ENCODE assay signal across 14 cellular contexts in genomic region chr3:21013566-21013965, GRCh38.
DNase-seq lines count a peak whose midpoint lies in the region; ATAC-seq and TF ChIP-seq lines count a peak whose summit lies in the region.
"Had no signal": no experiment of that assay in that cellular context is flagged by ENCODE, and none has a peak within 500 bp of the region (broad histone marks: within the 10 kb centered on the region; RNA-seq: fewer than 3 reads in every experiment).

No MANE protein-coding gene starts in this region.

- ATAC-seq in GM18907 (IDR thresholded peaks at IDR 0.05; ENCODE audit: unreplicated experiment) (no peak), aorta (ENCODE audit: low FRiP score) (no peak)
- ATAC-seq: GM23338 had no signal

- H3K27me3 ChIP-seq in aorta (ENCODE audit: control insufficient read depth in 1 of 2, insufficient read depth in 2 of 2, low read length in 1 of 2): no peaks in the 10 kb centered on the region
- H3K27me3 ChIP-seq: BE2C had no signal

- no peak overlapping the region for H3K27ac Mint-ChIP-seq in activated naive CD4-positive, alpha-beta T cell treated with anti-CD3 and anti-CD28 coated beads for 36 hours
- H3K27ac Mint-ChIP-seq: GM23338 had no signal

- no peaks in the 10 kb centered on the region for H3K27me3 Mint-ChIP-seq in activated naive CD4-positive, alpha-beta T cell treated with anti-CD3 and anti-CD28 coated beads for 36 hours (ENCODE audit: low read depth)
- H3K27me3 Mint-ChIP-seq: CD4-positive, alpha-beta memory T cell had no signal

- H3K4me3 ChIP-seq in AG10803 (ENCODE audit: low read length) (no peak overlapping the region), astrocyte of the spinal cord (ENCODE audit: low read depth, low read length) (no peak overlapping the region), aorta (ENCODE audit: low read length in 2 of 2) (no peak overlapping the region)
- H3K4me3 ChIP-seq: GM23338 had no signal

- no peaks in the 10 kb centered on the region for H3K4me1 Mint-ChIP-seq in activated naive CD4-positive, alpha-beta T cell treated with anti-CD3 and anti-CD28 coated beads for 36 hours (ENCODE audit: low read depth)
- H3K4me1 Mint-ChIP-seq: CD4-positive, alpha-beta memory T cell had no signal

- peaks cover 2% of the 10 kb centered on the region for H3K36me3 Mint-ChIP-seq in activated naive CD4-positive, alpha-beta T cell treated with anti-CD3 and anti-CD28 coated beads for 36 hours (ENCODE audit: low read depth)
- H3K36me3 Mint-ChIP-seq: CD4-positive, alpha-beta memory T cell had no signal

- H3K36me3 ChIP-seq in aorta (ENCODE audit: control insufficient read depth in 1 of 2, insufficient read depth in 2 of 2, low read length in 1 of 2): no peaks in the 10 kb centered on the region
- H3K36me3 ChIP-seq: BE2C had no signal

- TF ChIP-seq CTCF in AG10803 (conservative IDR thresholded peaks at IDR 0.05; ENCODE audit: low read length) (no peak), astrocyte of the spinal cord (IDR thresholded peaks at IDR 0.05; ENCODE audit: low read depth, low read length) (no peak)

- intact Hi-C loops in activated naive CD4-positive, alpha-beta T cell treated with anti-CD3 and anti-CD28 coated beads for 36 hours (cut with micrococcal nuclease): no loop called here
- intact Hi-C loops in aorta (cut with DNase I): no loop called here

- peaks cover 41% of the 10 kb centered on the region for H3K9me3 Mint-ChIP-seq in activated naive CD4-positive, alpha-beta T cell treated with anti-CD3 and anti-CD28 coated beads for 36 hours

- H3K27ac ChIP-seq in aorta (ENCODE audit: low read depth in 1 of 2, low read length in 2 of 2): no peak overlapping the region
- H3K27ac ChIP-seq: C4-2B had no signal

- in situ Hi-C loops in astrocyte of the spinal cord (cut with HindIII; ENCODE audit: low sequenced_read_pairs): no loop called here

- H3K4me1 ChIP-seq in aorta (ENCODE audit: control insufficient read depth in 1 of 2, insufficient read depth in 2 of 2, low read length in 2 of 2): no peaks in the 10 kb centered on the region
- H3K4me1 ChIP-seq: BE2C had no signal

- peak; percentile 5 for DNase-seq in AG10803 (ENCODE audit: low read depth)
- DNase-seq in M059J (ENCODE audit: low read depth): peak; percentile 8
- peak; percentile 33 for DNase-seq in astrocyte of the spinal cord (ENCODE audit: low read depth, low spot score)
- DNase-seq in renal cortical epithelial cell (ENCODE audit: low read depth): peak; percentile 61
- DNase-seq in activated naive CD4-positive, alpha-beta T cell treated with anti-CD3 and anti-CD28 coated beads for 36 hours: no peak
- no peak for DNase-seq in aorta
- DNase-seq: BE2C; CD4-positive, alpha-beta memory T cell; DMS79; H7; IMR-90 had no signal

- H3K9me3 ChIP-seq in aorta (ENCODE audit: control insufficient read depth, low read length): no peaks in the 10 kb centered on the region
- H3K9me3 ChIP-seq: BE2C had no signal

- CTCF ChIA-PET in activated naive CD4-positive, alpha-beta T cell treated with anti-CD3 and anti-CD28 coated beads for 36 hours (lab: Charles Lee): no interaction called here

- no peak overlapping the region for H3K4me3 Mint-ChIP-seq in activated naive CD4-positive, alpha-beta T cell treated with anti-CD3 and anti-CD28 coated beads for 36 hours
- H3K4me3 Mint-ChIP-seq: CD4-positive, alpha-beta memory T cell; GM23338 had no signal

Comparison
In these comparisons a context has a peak if more than half of its experiments do, and no peak if none do; other contexts are left out.
1. DNase-seq: peak in AG10803 (single experiment), M059J (single experiment), astrocyte of the spinal cord (single experiment) and renal cortical epithelial cell (single experiment); none in activated naive CD4-positive, alpha-beta T cell treated with anti-CD3 and anti-CD28 coated beads for 36 hours (single experiment) and aorta (0 of 2).